In genomic region chr15:74072614-74073337, GRCh38 we compare ENCODE assay signal across 10 cellular contexts. TPM values are rescaled to one million over a fixed set of nuclear protein-coding genes. Genes with fewer than 3 reads are reported as not detected.
DNase-seq lines count a peak whose midpoint lies in the region; ATAC-seq, FAIRE-seq and TF ChIP-seq lines count a peak whose summit lies in the region.
"Not testable (repeated sequence)": the region's sequence is repeated elsewhere in the genome, so short reads cannot be mapped to it uniquely, and the experiment has no call there.
"Had no signal": no experiment of that assay in that cellular context is flagged by ENCODE, and none has a peak within 500 bp of the region (broad histone marks: within the 10 kb centered on the region; RNA-seq: fewer than 3 reads in every experiment).

No MANE protein-coding gene starts in this region.

- not testable (repeated sequence) for H4K20me1 ChIP-seq in DND-41 (ENCODE audit: insufficient read depth, low read length); Loucy (ENCODE audit: insufficient read depth, low read length, poor library complexity, severe bottlenecking); HepG2 (ENCODE audit: insufficient read depth, low read length)

- not testable (repeated sequence) for TF ChIP-seq EP300 in HepG2 (IDR thresholded peaks at IDR 0.05; ENCODE audit: low read depth in 2 of 2, low read length in 2 of 2); HepG2 (CRISPR knock-in tag; IDR thresholded peaks at IDR 0.05; ENCODE audit: borderline replicate concordance)

- not testable (repeated sequence) for H3K4me1 Mint-ChIP-seq in endodermal cell

- H3K27ac ChIP-seq in DND-41 (ENCODE audit: low read length); endodermal cell (ENCODE audit: low read depth, low read length); HepG2 (ENCODE audit: extremely low read length, insufficient read depth, low read length); spleen; upper lobe of right lung: not testable (repeated sequence)

- not testable (repeated sequence) for H3K4me3 ChIP-seq in DND-41 (ENCODE audit: low read depth in 1 of 2, low read length in 2 of 2); Loucy (ENCODE audit: low read length, poor library complexity, severe bottlenecking); endodermal cell (ENCODE audit: low read length); HepG2 (replicated peaks in 1 of 3; ENCODE audit: insufficient read depth in 1 of 3, low read depth in 2 of 3, low read length in 3 of 3); spleen; upper lobe of right lung

- H3K36me3 ChIP-seq in DND-41 (ENCODE audit: insufficient read depth, low read length); Loucy (ENCODE audit: insufficient read depth, low read length); endodermal cell (ENCODE audit: control insufficient read depth, insufficient read depth, low read length); HepG2 (replicated peaks in 1 of 2; ENCODE audit: control insufficient read depth in 1 of 2, insufficient read depth in 2 of 2, low read length in 2 of 2); spleen; upper lobe of right lung: not testable (repeated sequence)

- not testable (repeated sequence) for FAIRE-seq in HepG2 (lab: Jason Lieb, UNC)

- H3K9me2 ChIP-seq in Loucy (replicated peaks; ENCODE audit: low read depth, low read length) = not testable (repeated sequence)

- ATAC-seq in DND-41 (ENCODE audit: insufficient read depth, low read depth); HepG2; upper lobe of right lung: not testable (repeated sequence)

- H3K4me3 Mint-ChIP-seq in endodermal cell = not testable (repeated sequence)

- intact Hi-C loops in HepG2 (cut with micrococcal nuclease; ENCODE audit: unreplicated experiment); spleen (cut with DNase I; ENCODE audit: low total_unique reads); upper lobe of right lung (cut with DNase I): not testable (repeated sequence)

- CTCF ChIA-PET in HepG2 (lab: Yijun Ruan, JAX; ENCODE audit: low intra/inter-chr PET ratio, low total read pairs) = not testable (repeated sequence)

- not testable (repeated sequence) for TF ChIP-seq POLR2A in HepG2 (IDR thresholded peaks at IDR 0.05; ENCODE audit: insufficient read depth in 1 of 2, low read depth in 2 of 2, low read length in 2 of 2); spleen (IDR thresholded peaks at IDR 0.05)

- H3K36me3 Mint-ChIP-seq in endodermal cell (ENCODE audit: low read depth) = not testable (repeated sequence)

- DNase-seq in DND-41 (peak; percentile 29), spleen (peak; percentile 75), upper lobe of right lung (peak; percentile 77)
- peak; percentile 52 to 60 for DNase-seq in activated CD4-positive, alpha-beta T cell treated with anti-CD3 and anti-CD28 coated beads, Interleukin-2, amount 50 U/mL, for 48 hours
- DNase-seq in activated naive CD4-positive, alpha-beta T cell treated with Interleukin-2 at 50 U/mL for 16 hours = peak; percentile 44
- not testable (repeated sequence) for DNase-seq in endodermal cell; HepG2 (ENCODE audit: low spot score)

- BruUV-seq in HepG2 (replicated peaks; lab: Mats Ljungman, UMichigan) = not testable (repeated sequence)

- POLR2A ChIA-PET in HepG2 (lab: Yijun Ruan, JAX) = not testable (repeated sequence)

- not testable (repeated sequence) for H3K9me3 ChIP-seq in DND-41 (ENCODE audit: insufficient read depth, low read length, severe bottlenecking); Loucy (ENCODE audit: insufficient read depth, low read depth, low read length); endodermal cell (ENCODE audit: control insufficient read depth, low read length); HepG2 (ENCODE audit: low read length); spleen; upper lobe of right lung

- H3K27me3 ChIP-seq in DND-41 (ENCODE audit: insufficient read depth, low read length, poor library complexity); Loucy (ENCODE audit: insufficient read depth, low read length, poor library complexity, severe bottlenecking); endodermal cell (ENCODE audit: control insufficient read depth, insufficient read depth, low read length, poor library complexity, severe bottlenecking); HepG2 (ENCODE audit: control insufficient read depth in 1 of 2, insufficient read depth in 2 of 2, low read length in 2 of 2); spleen (replicated peaks in 1 of 7); upper lobe of right lung: not testable (repeated sequence)

- H3K9me3 Mint-ChIP-seq in endodermal cell = not testable (repeated sequence)

- not testable (repeated sequence) for H2AFZ ChIP-seq in DND-41 (ENCODE audit: low read depth, low read length); Loucy (ENCODE audit: low read length); HepG2 (ENCODE audit: low read length)

- TF ChIP-seq RAD21 in HepG2 (CRISPR knock-in tag; IDR thresholded peaks at IDR 0.05) = not testable (repeated sequence)

- H3K27me3 Mint-ChIP-seq in endodermal cell (ENCODE audit: insufficient read depth) = not testable (repeated sequence)

- H3K4me2 ChIP-seq in DND-41 (ENCODE audit: insufficient read depth, low read length); Loucy (ENCODE audit: low read depth, low read length, poor library complexity, severe bottlenecking); HepG2 (ENCODE audit: low read depth, low read length): not testable (repeated sequence)

- not testable (repeated sequence) for H3K27ac Mint-ChIP-seq in endodermal cell

- TF ChIP-seq CTCF in DND-41 (IDR thresholded peaks at IDR 0.05; ENCODE audit: borderline replicate concordance, extremely low read depth, low read length, poor library complexity, severe bottlenecking) = peak; percentile 24
- peak; percentile 21; the same call in 1 of the 2 replicates for TF ChIP-seq CTCF in Loucy (conservative IDR thresholded peaks at IDR 0.05; ENCODE audit: low read length)
- peak; percentile 68 for TF ChIP-seq CTCF in endodermal cell (conservative IDR thresholded peaks at IDR 0.05)
- TF ChIP-seq CTCF in HepG2 (CRISPR knock-in tag; IDR thresholded peaks at IDR 0.05) = not testable (repeated sequence)
- TF ChIP-seq CTCF in spleen (IDR thresholded peaks at IDR 0.05 in 8 of 11, conservative IDR thresholded peaks at IDR 0.05 in 3 of 11) = peak in 5 of 11 experiments; percentile 25 to 39 (median 36)
- peak; percentile 36 for TF ChIP-seq CTCF in upper lobe of right lung (IDR thresholded peaks at IDR 0.05)

- H3K4me1 ChIP-seq in DND-41 (ENCODE audit: insufficient read depth, low read length); Loucy (ENCODE audit: insufficient read depth, low read length, poor library complexity, severe bottlenecking); endodermal cell (ENCODE audit: control insufficient read depth, insufficient read depth, low read length); HepG2 (ENCODE audit: insufficient read depth, low read length); spleen; upper lobe of right lung: not testable (repeated sequence)

- not testable (repeated sequence) for H3K9ac ChIP-seq in DND-41 (ENCODE audit: low read depth, low read length); Loucy (ENCODE audit: low read depth, low read length, poor library complexity, severe bottlenecking); endodermal cell (ENCODE audit: extremely low read depth, low read length, poor library complexity, severe bottlenecking); HepG2 (ENCODE audit: insufficient read depth, low read depth, low read length)

- WGBS in endodermal cell (ENCODE audit: insufficient coverage in 1 of 2, insufficient read length in 1 of 2), 2 experiments = 79 to 100% methylated on average over 1 to 9 of the region's 16 CpGs
- 13% methylated on average over 5 of the region's 16 CpGs for WGBS in HepG2 (ENCODE audit: low lambda C conversion rate)
- 40 to 54% (median 45%) methylated on average over 3 to 9 of the region's 16 CpGs for WGBS in spleen, 5 donors

- in situ Hi-C loops in HepG2 (cut with HindIII; ENCODE audit: extremely low pct_ligation_motif_present, low pct_unique_long_range_greater_than_20kb) = not testable (repeated sequence)

- H3K79me2 ChIP-seq in DND-41 (ENCODE audit: insufficient read depth, low read length); Loucy (ENCODE audit: insufficient read depth, low read length); HepG2 (ENCODE audit: insufficient read depth, low read length): not testable (repeated sequence)

- not testable (repeated sequence) for H3F3A ChIP-seq in Loucy (ENCODE audit: low read depth)

RNA-seq across cellular contexts. Expression of gene GOLGA6A, which starts 9.6 kb away (rescaled TPM):
- under 1 TPM; 0.75 to 0.86 TPM for total RNA-seq in endodermal cell
- polyA plus RNA-seq in endodermal cell (2013, experiment 1 of 2) = 0.14 TPM
- 0.12 TPM for polyA plus RNA-seq in endodermal cell (2013, experiment 2 of 2)
- total RNA-seq in HepG2 (2016; rRNA removed; fragmentation: Illumina TruSeq; extraction: Trizol) = 0.04 TPM in 1 of 2 replicates, not detected in the other
- total RNA-seq in HepG2 (2016; cell fraction: cytosol; rRNA removed; fragmentation: Illumina TruSeq; extraction: Trizol; ENCODE audit: low read depth) = not detected in 2 replicates
- not detected in 2 replicates for total RNA-seq in HepG2 (2016; cell fraction: insoluble cytoplasmic fraction; rRNA removed; fragmentation: Illumina TruSeq; extraction: Trizol)
- total RNA-seq in HepG2 (2016; cell fraction: membrane; rRNA removed; fragmentation: Illumina TruSeq; extraction: Trizol) = not detected in 2 replicates
- not detected in 2 replicates for total RNA-seq in HepG2 (2016; cell fraction: nucleus; rRNA removed; fragmentation: Illumina TruSeq; extraction: Trizol)
- 0.22 TPM in 1 of 2 replicates, not detected in the other for polyA plus RNA-seq in HepG2 (2011; rRNA removed)
- polyA plus RNA-seq in HepG2 (2011; cell fraction: cytosol; rRNA removed) = 0.03 TPM in 1 of 2 replicates, not detected in the other
- 0.14 and 0.63 TPM in 2 replicates for polyA plus RNA-seq in HepG2 (2011; cell fraction: nucleus; rRNA removed)
- 0.11 and 0.31 TPM in 2 replicates for polyA plus RNA-seq in HepG2 (2012)
- not detected in 2 replicates for polyA plus RNA-seq in HepG2 (2016; cell fraction: cytosol; fragmentation: Illumina TruSeq; extraction: Trizol; ENCODE audit: low read depth)
- not detected in 2 replicates for polyA plus RNA-seq in HepG2 (2016; cell fraction: insoluble cytoplasmic fraction; fragmentation: Illumina TruSeq; extraction: Trizol; ENCODE audit: low read depth)
- not detected in 2 replicates for polyA plus RNA-seq in HepG2 (2016; cell fraction: membrane; fragmentation: Illumina TruSeq; extraction: Trizol; ENCODE audit: low read depth)
- polyA plus RNA-seq in HepG2 (2016; cell fraction: nucleus; fragmentation: Illumina TruSeq; extraction: Trizol; ENCODE audit: insufficient read depth, low read depth) = not detected in 2 replicates
- polyA minus RNA-seq in HepG2 (2011; rRNA and poly(A)+ RNA removed; ENCODE audit: low replicate concordance) = not detected in 2 replicates
- not detected in 2 replicates for polyA minus RNA-seq in HepG2 (2011; cell fraction: cytosol; rRNA and poly(A)+ RNA removed)
- not detected in 2 replicates for polyA minus RNA-seq in HepG2 (2011; cell fraction: nucleus; rRNA and poly(A)+ RNA removed)
- under 1 TPM in 2 of 7 donors, not detected in 5; 0.35 to 0.61 TPM for total RNA-seq in spleen
- under 1 TPM in 1 of 3 donors, not detected in 2; 0.03 TPM for polyA plus RNA-seq in spleen
- total RNA-seq in upper lobe of right lung = not detected
- total RNA-seq: endothelial cell of umbilical vein; natural killer cell treated with Interleukin-12 subunit alpha and Interleukin-12 subunit beta and Interleukin-15 and Interleukin-18, amount 100 ng/mL, for 72 hours had no signal
- polyA plus RNA-seq: endothelial cell of umbilical vein had no signal

RNA-seq across cellular contexts. Expression of gene ISLR2, which starts 57.6 kb away (rescaled TPM):
- total RNA-seq in endodermal cell (not detected), HepG2 (2016; rRNA removed; fragmentation: Illumina TruSeq; extraction: Trizol) (not detected in 2 replicates), spleen (1 to 10 TPM in 5 of 7 donors, under 1 TPM in 2; 0.51 to 3.0 (median 1.7) TPM), upper lobe of right lung (4.0 TPM)
- polyA plus RNA-seq in endodermal cell (2013, experiment 1 of 2) = 2.6 TPM
- 1.9 TPM for polyA plus RNA-seq in endodermal cell (2013, experiment 2 of 2)
- total RNA-seq in HepG2 (2016; cell fraction: cytosol; rRNA removed; fragmentation: Illumina TruSeq; extraction: Trizol; ENCODE audit: low read depth) = not detected in 2 replicates
- total RNA-seq in HepG2 (2016; cell fraction: insoluble cytoplasmic fraction; rRNA removed; fragmentation: Illumina TruSeq; extraction: Trizol) = not detected in 2 replicates
- total RNA-seq in HepG2 (2016; cell fraction: membrane; rRNA removed; fragmentation: Illumina TruSeq; extraction: Trizol) = not detected in 2 replicates
- total RNA-seq in HepG2 (2016; cell fraction: nucleus; rRNA removed; fragmentation: Illumina TruSeq; extraction: Trizol) = not detected in 2 replicates
- polyA plus RNA-seq in HepG2 (2011; rRNA removed) (not detected in 2 replicates), spleen (1 to 10 TPM in 1 of 3 donors, under 1 TPM in 2; 0.20 to 1.3 (median 0.27) TPM)
- not detected in 2 replicates for polyA plus RNA-seq in HepG2 (2011; cell fraction: cytosol; rRNA removed)
- polyA plus RNA-seq in HepG2 (2011; cell fraction: nucleus; rRNA removed) = not detected in 2 replicates
- not detected in 2 replicates for polyA plus RNA-seq in HepG2 (2012)
- polyA plus RNA-seq in HepG2 (2016; cell fraction: cytosol; fragmentation: Illumina TruSeq; extraction: Trizol; ENCODE audit: low read depth) = not detected in 2 replicates
- polyA plus RNA-seq in HepG2 (2016; cell fraction: insoluble cytoplasmic fraction; fragmentation: Illumina TruSeq; extraction: Trizol; ENCODE audit: low read depth) = not detected in 2 replicates
- not detected in 2 replicates for polyA plus RNA-seq in HepG2 (2016; cell fraction: membrane; fragmentation: Illumina TruSeq; extraction: Trizol; ENCODE audit: low read depth)
- not detected in 2 replicates for polyA plus RNA-seq in HepG2 (2016; cell fraction: nucleus; fragmentation: Illumina TruSeq; extraction: Trizol; ENCODE audit: insufficient read depth, low read depth)
- not detected in 2 replicates for polyA minus RNA-seq in HepG2 (2011; rRNA and poly(A)+ RNA removed; ENCODE audit: low replicate concordance)
- not detected in 2 replicates for polyA minus RNA-seq in HepG2 (2011; cell fraction: cytosol; rRNA and poly(A)+ RNA removed)
- polyA minus RNA-seq in HepG2 (2011; cell fraction: nucleus; rRNA and poly(A)+ RNA removed) = not detected in 2 replicates
- total RNA-seq: endothelial cell of umbilical vein; natural killer cell treated with Interleukin-12 subunit alpha and Interleukin-12 subunit beta and Interleukin-15 and Interleukin-18, amount 100 ng/mL, for 72 hours had no signal
- polyA plus RNA-seq: endothelial cell of umbilical vein had no signal
